Comparison of ENCODE assay signal across 7 cellular contexts in genomic region chr16:2515180-2515803, GRCh38. TPM values are rescaled to one million over a fixed set of nuclear protein-coding genes. Genes with fewer than 3 reads are reported as not detected.
A peak's percentile ranks its signal among the peaks of the same experiment; 100 is the strongest.
DNase-seq lines count a peak whose midpoint lies in the region; ATAC-seq, FAIRE-seq and TF ChIP-seq lines count a peak whose summit lies in the region.
"Had no signal": no experiment of that assay in that cellular context is flagged by ENCODE, and none has a peak within 500 bp of the region (broad histone marks: within the 10 kb centered on the region; RNA-seq: fewer than 3 reads in every experiment).

No MANE protein-coding gene starts in this region.

- H4K20me1 ChIP-seq in K562 (replicated peaks; ENCODE audit: control insufficient read depth, insufficient read depth, low read length): peaks cover 46% of the 10 kb centered on the region

- intact Hi-C loops in K562 (cut with micrococcal nuclease): no loop called here

- peak overlapping the region; percentile 96 for H3K27ac ChIP-seq in K562 (ENCODE audit: extremely low read depth, low read depth, low read length)

- peak overlapping the region; percentile 90 to 96 for H3K9ac ChIP-seq in K562 (ENCODE audit: insufficient read depth in 1 of 2, low read depth in 2 of 2, low read length in 2 of 2)

- peak; percentile 18 for ATAC-seq in K562

- no peak for TF ChIP-seq RAD21 in K562 (CRISPR knock-in tag; conservative IDR thresholded peaks at IDR 0.05 in 1 of 2, IDR thresholded peaks at IDR 0.05 in 1 of 2)

- peaks cover 8% of the 10 kb centered on the region for H3K9me1 ChIP-seq in K562 (ENCODE audit: control insufficient read depth, insufficient read depth, low read length)

- H3K4me1 Mint-ChIP-seq in nephron: peaks cover 57% of the 10 kb centered on the region

- peak overlapping the region; percentile 94 for H3K4me2 ChIP-seq in K562 (ENCODE audit: insufficient read depth, low read length)

- no peak overlapping the region for H2AFZ ChIP-seq in K562 (ENCODE audit: low read depth, low read length)

- no peak for DNase-seq in HAP-1 (ENCODE audit: low spot score in 2 of 2)
- DNase-seq in K562 (ENCODE audit: extremely low read depth in 1 of 4, low spot score in 3 of 4): peak in 2 of 4 experiments; percentile 46 to 64
- no peak for DNase-seq in NCI-H2029 treated with DMSO at 0.1 percent for 48 hours (lab: John Stamatoyannopoulos, UW)
- no peak for DNase-seq in NCI-H128 (lab: John Stamatoyannopoulos, UW; ENCODE audit: unreplicated experiment)
- DNase-seq in NCI-H2171 (lab: John Stamatoyannopoulos, UW): no peak

- no peak for FAIRE-seq in K562 (lab: Jason Lieb, UNC)

- no peak for TF ChIP-seq POLR2A in K562 (conservative IDR thresholded peaks at IDR 0.05)

- H3K27ac Mint-ChIP-seq in nephron: peak overlapping the region; percentile 89 to 94 (median 94)

- TF ChIP-seq CTCF in K562 (IDR thresholded peaks at IDR 0.05 in 2 of 3, conservative IDR thresholded peaks at IDR 0.05 in 1 of 3; ENCODE audit: insufficient read depth in 2 of 3, low read depth in 1 of 3, low read length in 3 of 3): no peak
- TF ChIP-seq CTCF in nephron (IDR thresholded peaks at IDR 0.05; ENCODE audit: unreplicated experiment in 3 of 3): no peak

- H3K27me3 ChIP-seq in HAP-1 (ENCODE audit: low read depth): no peaks in the 10 kb centered on the region
- H3K27me3 ChIP-seq in K562 (ENCODE audit: control insufficient read depth in 2 of 2, insufficient read depth in 2 of 2, low read length in 2 of 2): no peaks in the 10 kb centered on the region

- 6% methylated on average over 12 of the region's 13 CpGs for WGBS in K562 (ENCODE audit: insufficient coverage, low coverage, missing lambda C conversion rate)

- H3K9me3 ChIP-seq in HAP-1: no peaks in the 10 kb centered on the region
- H3K9me3 ChIP-seq in K562 (replicated peaks; ENCODE audit: control insufficient read depth, insufficient read depth, low read depth, low read length): no peaks in the 10 kb centered on the region

- H3K9me3 Mint-ChIP-seq in nephron: no peaks in the 10 kb centered on the region

- peaks cover 67% of the 10 kb centered on the region for H3K79me2 ChIP-seq in K562 (ENCODE audit: control insufficient read depth, insufficient read depth, low read length)

- no peak for TF ChIP-seq EP300 in K562 (IDR thresholded peaks at IDR 0.05; ENCODE audit: low read length)

- H3K4me1 ChIP-seq in HAP-1 (peaks cover 5% of the 10 kb centered on the region), K562 (replicated peaks in 1 of 2; ENCODE audit: control insufficient read depth in 2 of 2, insufficient read depth in 2 of 2, low read length in 2 of 2) (peaks cover 57 to 92% of the 10 kb centered on the region in 2 experiments)

- peaks cover 3% of the 10 kb centered on the region for H3K27me3 Mint-ChIP-seq in nephron (ENCODE audit: low read depth)

- in situ Hi-C loops in HAP-1 (cut with MboI; ENCODE audit: low sequenced_read_pairs) (loop anchor here (25.0 kb wide), 1 partner anchor 528 kb away; the partner anchor contains the start of genes GFER, NOXO1 and SYNGR3), K562 (cut with MboI) (no loop called here)

- H3K4me3 ChIP-seq in HAP-1 (peak overlapping the region; percentile 89), K562 (peak overlapping the region; percentile 98)

- POLR2A ChIA-PET in K562 (lab: Yijun Ruan, JAX): interaction anchor here (0.6 to 2.1 kb wide), 12 partner anchors 9 to 493 kb away, joined by 3 to 9 read pairs (median 3); partner anchors contain the start of genes NTHL1, TBC1D24, TRAF7 and TSC2

- H3K36me3 ChIP-seq in HAP-1 (replicated peaks): peaks cover 6% of the 10 kb centered on the region
- H3K36me3 ChIP-seq in K562 (ENCODE audit: control insufficient read depth, insufficient read depth, low read length): peaks cover 42% of the 10 kb centered on the region

- CTCF ChIA-PET in K562 (lab: Yijun Ruan, JAX; ENCODE audit: low intra/inter-chr PET ratio): no interaction called here

- H3K36me3 Mint-ChIP-seq in nephron (ENCODE audit: low read depth): peaks cover 11% of the 10 kb centered on the region

- H3K4me3 Mint-ChIP-seq in nephron: peak overlapping the region; percentile 90 to 95 (median 94)

- no TSS peak for BruUV-seq in K562 (replicated peaks; lab: Mats Ljungman, UMichigan)

RNA-seq across cellular contexts. Expression of gene ATP6V0C, which starts 1.5 kb away (rescaled TPM):
- 30.3 and 91.0 TPM in 2 replicates for total RNA-seq in K562 (2011; cell fraction: chromatin; rRNA removed; ENCODE audit: low replicate concordance)
- total RNA-seq in K562 (2011; cell fraction: nucleolus; rRNA removed): 132 and 138 TPM in 2 replicates
- total RNA-seq in K562 (2011; cell fraction: nucleoplasm; rRNA removed): 102 and 104 TPM in 2 replicates
- total RNA-seq in K562 (2014; rRNA removed) (28.4 and 48.6 TPM in 2 replicates), K562 (2014; rRNA removed; fragmentation: Illumina TruSeq; extraction: Trizol) (10.2 and 10.8 TPM in 2 replicates), K562 (2015; rRNA removed; fragmentation: Illumina TruSeq; extraction: Trizol) (22.7 and 24.3 TPM in 2 replicates), K562 (2021) (213 and 228 TPM in 2 replicates)
- polyA plus RNA-seq in K562 (2011; rRNA removed) (7.1 and 14.1 TPM in 2 replicates), K562 (2014; fragmentation: Illumina TruSeq; extraction: Trizol) (44.5 and 83.3 TPM in 2 replicates), K562 (2014; fragmentation: Nextera tagmentation; extraction: Ambion mirVana) (1 to 10 TPM; 2.9 to 5.2 TPM), K562 (2014; rRNA removed) (63.0 and 66.3 TPM in 2 replicates)
- 28.4 and 49.5 TPM in 2 replicates for polyA plus RNA-seq in K562 (2011; cell fraction: cytosol; rRNA removed)
- polyA plus RNA-seq in K562 (2011; cell fraction: nucleus; rRNA removed): 18.4 and 28.6 TPM in 2 replicates
- polyA plus RNA-seq in K562 (2012): 228 and 237 TPM in 2 replicates
- polyA minus RNA-seq in K562 (2011; rRNA and poly(A)+ RNA removed): 4.5 and 5.5 TPM in 2 replicates
- 81.8 and 143 TPM in 2 replicates for polyA minus RNA-seq in K562 (2011; cell fraction: cytosol; rRNA and poly(A)+ RNA removed)
- polyA minus RNA-seq in K562 (2011; cell fraction: nucleus; rRNA and poly(A)+ RNA removed): 8.2 and 10.8 TPM in 2 replicates

RNA-seq across cellular contexts. Expression of gene AMDHD2, which starts 4.9 kb away (rescaled TPM):
- total RNA-seq in K562 (2011; cell fraction: chromatin; rRNA removed; ENCODE audit: low replicate concordance): 56.1 and 256 TPM in 2 replicates
- 207 and 245 TPM in 2 replicates for total RNA-seq in K562 (2011; cell fraction: nucleolus; rRNA removed)
- 104 and 109 TPM in 2 replicates for total RNA-seq in K562 (2011; cell fraction: nucleoplasm; rRNA removed)
- total RNA-seq in K562 (2014; rRNA removed) (39.5 and 48.7 TPM in 2 replicates), K562 (2014; rRNA removed; fragmentation: Illumina TruSeq; extraction: Trizol) (2.0 and 3.6 TPM in 2 replicates), K562 (2015; rRNA removed; fragmentation: Illumina TruSeq; extraction: Trizol) (23.0 and 24.9 TPM in 2 replicates), K562 (2021) (42.3 and 55.1 TPM in 2 replicates)
- polyA plus RNA-seq in K562 (2011; rRNA removed) (11.7 and 19.0 TPM in 2 replicates), K562 (2014; fragmentation: Illumina TruSeq; extraction: Trizol) (10.1 and 18.1 TPM in 2 replicates), K562 (2014; fragmentation: Nextera tagmentation; extraction: Ambion mirVana) (under 1 TPM in 1 of 2 experiments, not detected in 1; 0.38 TPM), K562 (2014; rRNA removed) (54.4 and 56.9 TPM in 2 replicates)
- polyA plus RNA-seq in K562 (2011; cell fraction: cytosol; rRNA removed): 12.6 and 34.7 TPM in 2 replicates
- polyA plus RNA-seq in K562 (2011; cell fraction: nucleus; rRNA removed): 186 and 323 TPM in 2 replicates
- 37.8 and 57.1 TPM in 2 replicates for polyA plus RNA-seq in K562 (2012)
- polyA minus RNA-seq in K562 (2011; rRNA and poly(A)+ RNA removed): 2.0 and 5.0 TPM in 2 replicates
- 11.7 and 14.9 TPM in 2 replicates for polyA minus RNA-seq in K562 (2011; cell fraction: cytosol; rRNA and poly(A)+ RNA removed)
- polyA minus RNA-seq in K562 (2011; cell fraction: nucleus; rRNA and poly(A)+ RNA removed): 48.8 and 59.8 TPM in 2 replicates

RNA-seq across cellular contexts. Expression of gene CEMP1, which starts 15.9 kb away (rescaled TPM):
- 0.21 TPM in 1 of 2 replicates, not detected in the other for total RNA-seq in K562 (2011; cell fraction: chromatin; rRNA removed; ENCODE audit: low replicate concordance)
- 0.39 and 0.83 TPM in 2 replicates for total RNA-seq in K562 (2011; cell fraction: nucleolus; rRNA removed)
- total RNA-seq in K562 (2011; cell fraction: nucleoplasm; rRNA removed): not detected in 2 replicates
- not detected in 2 replicates for total RNA-seq in K562 (2014; rRNA removed)
- not detected in 2 replicates for total RNA-seq in K562 (2014; rRNA removed; fragmentation: Illumina TruSeq; extraction: Trizol)
- total RNA-seq in K562 (2015; rRNA removed; fragmentation: Illumina TruSeq; extraction: Trizol): not detected in 2 replicates
- total RNA-seq in K562 (2021): not detected in 2 replicates
- polyA plus RNA-seq in K562 (2011; rRNA removed): not detected in 2 replicates
- not detected in 2 replicates for polyA plus RNA-seq in K562 (2011; cell fraction: cytosol; rRNA removed)
- polyA plus RNA-seq in K562 (2011; cell fraction: nucleus; rRNA removed): 0.11 TPM in 1 of 2 replicates, not detected in the other
- 3.4 TPM in 1 of 2 replicates, not detected in the other for polyA plus RNA-seq in K562 (2012)
- polyA plus RNA-seq in K562 (2014; fragmentation: Illumina TruSeq; extraction: Trizol): not detected in 2 replicates
- under 1 TPM in 1 of 2 experiments, not detected in 1; 0.45 TPM for polyA plus RNA-seq in K562 (2014; fragmentation: Nextera tagmentation; extraction: Ambion mirVana)
- 0.05 TPM in 1 of 2 replicates, not detected in the other for polyA plus RNA-seq in K562 (2014; rRNA removed)
- not detected in 2 replicates for polyA minus RNA-seq in K562 (2011; rRNA and poly(A)+ RNA removed)
- polyA minus RNA-seq in K562 (2011; cell fraction: cytosol; rRNA and poly(A)+ RNA removed): not detected in 2 replicates
- polyA minus RNA-seq in K562 (2011; cell fraction: nucleus; rRNA and poly(A)+ RNA removed): 0.13 and 0.33 TPM in 2 replicates
- total RNA-seq: activated CD8-positive, alpha-beta memory T cell treated with anti-CD3 and anti-CD28 coated beads for 36 hours had no signal

RNA-seq across cellular contexts. Expression of gene PDPK1, which starts 22.5 kb away (rescaled TPM):
- total RNA-seq in K562 (2011; cell fraction: chromatin; rRNA removed; ENCODE audit: low replicate concordance): 117 and 145 TPM in 2 replicates
- 53.9 and 57.6 TPM in 2 replicates for total RNA-seq in K562 (2011; cell fraction: nucleolus; rRNA removed)
- 56.8 and 78.9 TPM in 2 replicates for total RNA-seq in K562 (2011; cell fraction: nucleoplasm; rRNA removed)
- 11.1 and 16.5 TPM in 2 replicates for total RNA-seq in K562 (2014; rRNA removed)
- 18.7 and 20.4 TPM in 2 replicates for total RNA-seq in K562 (2014; rRNA removed; fragmentation: Illumina TruSeq; extraction: Trizol)
- total RNA-seq in K562 (2015; rRNA removed; fragmentation: Illumina TruSeq; extraction: Trizol): 15.2 and 17.1 TPM in 2 replicates
- total RNA-seq in K562 (2021): 37.2 and 38.9 TPM in 2 replicates
- polyA plus RNA-seq in K562 (2011; rRNA removed): 32.1 and 37.1 TPM in 2 replicates
- polyA plus RNA-seq in K562 (2011; cell fraction: cytosol; rRNA removed): 18.7 and 25.8 TPM in 2 replicates
- 31.1 and 36.8 TPM in 2 replicates for polyA plus RNA-seq in K562 (2011; cell fraction: nucleus; rRNA removed)
- 16.3 and 20.5 TPM in 2 replicates for polyA plus RNA-seq in K562 (2012)
- polyA plus RNA-seq in K562 (2014; fragmentation: Illumina TruSeq; extraction: Trizol): 30.3 and 32.4 TPM in 2 replicates
- polyA plus RNA-seq in K562 (2014; fragmentation: Nextera tagmentation; extraction: Ambion mirVana): 1 to 10 TPM; 4.0 to 4.6 TPM
- 21.3 and 22.3 TPM in 2 replicates for polyA plus RNA-seq in K562 (2014; rRNA removed)
- 40.3 and 44.0 TPM in 2 replicates for polyA minus RNA-seq in K562 (2011; rRNA and poly(A)+ RNA removed)
- 13.6 and 19.9 TPM in 2 replicates for polyA minus RNA-seq in K562 (2011; cell fraction: cytosol; rRNA and poly(A)+ RNA removed)
- polyA minus RNA-seq in K562 (2011; cell fraction: nucleus; rRNA and poly(A)+ RNA removed): 15.1 and 20.4 TPM in 2 replicates

RNA-seq across cellular contexts. Expression of gene TBC1D24, which starts 40.4 kb away (rescaled TPM):
- total RNA-seq in K562 (2011; cell fraction: chromatin; rRNA removed; ENCODE audit: low replicate concordance): 29.2 and 69.3 TPM in 2 replicates
- total RNA-seq in K562 (2011; cell fraction: nucleolus; rRNA removed): 36.9 and 38.2 TPM in 2 replicates
- 27.0 and 36.9 TPM in 2 replicates for total RNA-seq in K562 (2011; cell fraction: nucleoplasm; rRNA removed)
- total RNA-seq in K562 (2014; rRNA removed) (7.2 and 13.4 TPM in 2 replicates), K562 (2014; rRNA removed; fragmentation: Illumina TruSeq; extraction: Trizol) (4.2 and 4.9 TPM in 2 replicates), K562 (2015; rRNA removed; fragmentation: Illumina TruSeq; extraction: Trizol) (9.1 and 11.2 TPM in 2 replicates), K562 (2021) (22.6 and 24.3 TPM in 2 replicates)
- polyA plus RNA-seq in K562 (2011; rRNA removed) (5.7 and 9.4 TPM in 2 replicates), K562 (2014; fragmentation: Illumina TruSeq; extraction: Trizol) (7.2 and 9.4 TPM in 2 replicates), K562 (2014; fragmentation: Nextera tagmentation; extraction: Ambion mirVana) (1 to 10 TPM; 1.7 to 4.2 TPM), K562 (2014; rRNA removed) (8.3 and 9.3 TPM in 2 replicates)
- polyA plus RNA-seq in K562 (2011; cell fraction: cytosol; rRNA removed): 7.1 and 12.3 TPM in 2 replicates
- polyA plus RNA-seq in K562 (2011; cell fraction: nucleus; rRNA removed): 22.9 and 34.2 TPM in 2 replicates
- polyA plus RNA-seq in K562 (2012): 8.5 and 9.1 TPM in 2 replicates
- 6.5 and 9.7 TPM in 2 replicates for polyA minus RNA-seq in K562 (2011; rRNA and poly(A)+ RNA removed)
- polyA minus RNA-seq in K562 (2011; cell fraction: cytosol; rRNA and poly(A)+ RNA removed): 13.1 and 14.3 TPM in 2 replicates
- 12.5 and 15.3 TPM in 2 replicates for polyA minus RNA-seq in K562 (2011; cell fraction: nucleus; rRNA and poly(A)+ RNA removed)
